Comparison of ENCODE assay signal across 34 cellular contexts in the genomic region with DNA sequence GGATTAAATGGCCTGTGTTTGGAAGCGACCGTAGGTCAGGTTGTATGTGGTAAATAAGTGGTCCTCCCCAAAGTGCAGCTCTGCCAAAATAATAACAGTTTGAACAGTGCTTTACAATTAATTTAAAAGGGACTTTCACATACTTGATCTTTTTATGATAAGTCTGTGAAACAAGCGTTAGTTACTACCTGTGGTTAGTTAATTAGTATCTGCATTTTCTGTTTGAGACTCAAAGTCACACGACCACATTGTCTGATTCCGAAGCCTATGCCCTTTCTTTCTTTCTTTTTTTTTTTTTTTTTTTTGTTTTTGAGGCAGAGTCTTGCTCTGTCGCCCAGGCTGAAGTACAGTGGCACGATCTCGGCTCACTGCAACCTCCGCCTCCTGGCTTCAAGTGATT.
"Had no signal": no experiment of that assay in that cellular context is flagged by ENCODE, and none has a peak within 500 bp of the region (broad histone marks: within the 10 kb centered on the region; RNA-seq: fewer than 3 reads in every experiment).

No MANE protein-coding gene starts in this region.

- H3K27ac ChIP-seq: adrenal gland, ascending aorta, body of pancreas, brain microvascular endothelial cell, breast epithelium, cardiac muscle cell had no signal

- DNase-seq: activated effector memory CD4-positive, alpha-beta T cell treated with anti-CD3 and anti-CD28 coated beads, Interleukin-2, amount 50 U/mL, for 16 hours; activated effector memory CD4-positive, alpha-beta T cell treated with Interleukin-2 at 50 U/mL for 16 hours; activated gamma-delta T cell; activated gamma-delta T cell treated with Interleukin-2 at 50 U/mL for 16 hours; activated naive CD4-positive, alpha-beta T cell; activated naive CD4-positive, alpha-beta T cell treated with anti-CD3 and anti-CD28 coated beads for 36 hours; activated naive CD4-positive, alpha-beta T cell treated with anti-CD3 and anti-CD28 coated beads, Interleukin-2, amount 10 ng/mL, durations not matched to agents 7 days and 5 days; activated naive CD4-positive, alpha-beta T cell treated with anti-CD3 and anti-CD28 coated beads, Interleukin-2, amount 50 U/mL, for 16 hours; activated naive CD4-positive, alpha-beta T cell treated with Interleukin-2 at 50 U/mL for 16 hours; activated naive CD8-positive, alpha-beta T cell treated with anti-CD3 and anti-CD28 coated beads for 36 hours; activated naive CD8-positive, alpha-beta T cell treated with anti-CD3 and anti-CD28 coated beads, Interleukin-2, amount 10 ng/mL, durations not matched to agents 7 days and 5 days; activated naive CD8-positive, alpha-beta T cell treated with anti-CD3 and anti-CD28 coated beads, Interleukin-2, amount 50 U/mL, for 24 hours; activated T-cell treated with anti-CD3 and anti-CD28 coated beads, Interleukin-2, amount 50 U/mL, for 1 hour; activated T-cell treated with anti-CD3 and anti-CD28 coated beads, Interleukin-2, amount 50 U/mL, for 24 hours; activated T-cell treated with anti-CD3 and anti-CD28 coated beads, Interleukin-2, amount 50 U/mL, for 4 hours; activated T-cell treated with anti-CD3 and anti-CD28 coated beads, Interleukin-2, amount 50 U/mL, for 48 hours; activated T-cell treated with anti-CD3 and anti-CD28 coated beads, Interleukin-2, amount 50 U/mL, for 72 hours; adrenal gland; amniotic stem cell; amygdala; anterior cingulate cortex; aorta; body of pancreas; brain microvascular endothelial cell; caudate nucleus; central memory CD4-positive, alpha-beta T cell; cerebellar nuclear complex had no signal

- H3K4me1 ChIP-seq: adrenal gland, ascending aorta, body of pancreas, breast epithelium had no signal

- H3K27me3 ChIP-seq: adrenal gland, ascending aorta, body of pancreas, brain microvascular endothelial cell, breast epithelium, cardiac muscle cell had no signal

- ATAC-seq: activated naive CD4-positive, alpha-beta T cell treated with anti-CD3 and anti-CD28 coated beads, Interleukin-2, amount 50 U/mL, for 72 hours; activated naive CD8-positive, alpha-beta T cell treated with anti-CD3 and anti-CD28 coated beads, Interleukin-2, amount 50 U/mL, for 24 hours; activated T-cell treated with anti-CD3 and anti-CD28 coated beads, Interleukin-2, amount 50 U/mL, for 4 hours; activated T-cell treated with anti-CD3 and anti-CD28 coated beads, Interleukin-2, amount 50 U/mL, for 72 hours; activated T-helper 17 cell treated with anti-CD3 and anti-CD28 coated beads, Interleukin-2, amount 50 U/mL, for 72 hours; body of pancreas had no signal

- H3K9me3 ChIP-seq: adrenal gland, ascending aorta, body of pancreas, breast epithelium had no signal

- H3K4me3 ChIP-seq: adrenal gland, ascending aorta, body of pancreas, breast epithelium, cardiac muscle cell had no signal

- FAIRE-seq: astrocyte, bronchial epithelial cell had no signal
